In the genomic region with DNA sequence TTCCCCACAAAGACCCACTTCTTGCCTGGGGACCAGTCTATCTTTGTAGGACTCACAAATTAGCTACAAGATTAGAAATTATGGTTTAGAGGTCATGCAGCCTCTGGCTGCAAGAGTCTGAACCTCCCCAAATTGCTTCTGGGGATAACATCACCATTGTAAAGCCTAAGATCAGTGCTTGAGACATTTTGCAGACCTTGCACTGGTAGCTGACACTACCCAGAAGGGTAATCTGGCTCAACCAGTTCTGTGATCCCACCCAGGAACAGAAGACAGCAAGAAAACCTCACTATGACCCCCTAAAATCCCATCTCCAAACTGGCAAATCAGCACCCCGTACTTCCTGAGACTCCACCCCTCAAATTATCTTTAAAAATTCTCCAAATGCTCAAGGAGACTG, we compare ENCODE assay signal across 18 cellular contexts. TPM values are rescaled to one million over a fixed set of nuclear protein-coding genes. Genes with fewer than 3 reads are reported as not detected.
DNase-seq lines count a peak whose midpoint lies in the region; ATAC-seq and TF ChIP-seq lines count a peak whose summit lies in the region.
"Had no signal": no experiment of that assay in that cellular context is flagged by ENCODE, and none has a peak within 500 bp of the region (broad histone marks: within the 10 kb centered on the region; RNA-seq: fewer than 3 reads in every experiment).

No MANE protein-coding gene starts in this region.

- no peaks in the 10 kb centered on the region for H3K9me2 ChIP-seq in GM23338 (ENCODE audit: insufficient read depth)
- no peaks in the 10 kb centered on the region for H3K9me2 ChIP-seq in PC-9 (ENCODE audit: insufficient read depth)

- H4K20me1 ChIP-seq in GM23338 (replicated peaks; ENCODE audit: insufficient read depth), result no peaks in the 10 kb centered on the region
- no peaks in the 10 kb centered on the region for H4K20me1 ChIP-seq in PC-9 (ENCODE audit: insufficient read depth)

- H2AFZ ChIP-seq in GM23338, result peak overlapping the region; percentile 28; the same call in 1 of the 2 replicates
- no peak overlapping the region; the same call in 1 of the 2 replicates for H2AFZ ChIP-seq in PC-9
- H2AFZ ChIP-seq: GM23248 had no signal

- H3K27me3 ChIP-seq in GM23338 (ENCODE audit: insufficient read depth) (no peaks in the 10 kb centered on the region), PC-9 (ENCODE audit: insufficient read depth, low read depth) (no peaks in the 10 kb centered on the region)

- H3K4me1 Mint-ChIP-seq in GM23338 (peaks cover 3% of the 10 kb centered on the region; the same call in 1 of the 3 replicates), mesothelial cell of epicardium (peaks cover 42% of the 10 kb centered on the region), type B pancreatic cell (ENCODE audit: unreplicated experiment) (peaks cover 7% of the 10 kb centered on the region)

- H3K4me3 Mint-ChIP-seq in GM23338 (no peak overlapping the region), mesothelial cell of epicardium (no peak overlapping the region), type B pancreatic cell (peak overlapping the region; percentile 59)
- H3K4me3 Mint-ChIP-seq: CD4-positive, alpha-beta memory T cell; H9 had no signal

- no TSS peak for BruUV-seq in PC-9 (replicated peaks; lab: Mats Ljungman, UMichigan)

- no peaks in the 10 kb centered on the region for H3K9me3 ChIP-seq in PC-9 (ENCODE audit: insufficient read depth, low read depth)

- H3F3A ChIP-seq in GM23338 (replicated peaks; ENCODE audit: low read depth) (no peaks in the 10 kb centered on the region), PC-9 (ENCODE audit: insufficient read depth, low read depth) (peaks cover 12% of the 10 kb centered on the region; the same call in 1 of the 2 replicates)

- ATAC-seq in GM23338 (no peak), HG03469 (IDR thresholded peaks at IDR 0.05; ENCODE audit: unreplicated experiment) (no peak), HG02981 (IDR thresholded peaks at IDR 0.05; ENCODE audit: unreplicated experiment) (no peak)
- ATAC-seq: GM12878, HCT116 had no signal

- no peaks in the 10 kb centered on the region for H3K36me3 ChIP-seq in GM23338 (ENCODE audit: insufficient read depth)
- H3K36me3 ChIP-seq in PC-9 (ENCODE audit: low read depth), result no peaks in the 10 kb centered on the region

- H3K4me1 ChIP-seq in GM23338 (ENCODE audit: insufficient read depth) (no peaks in the 10 kb centered on the region; the same call in 1 of the 2 replicates), PC-9 (replicated peaks; ENCODE audit: insufficient read depth) (peaks cover 54% of the 10 kb centered on the region)

- H3K27me3 Mint-ChIP-seq in GM23338 (ENCODE audit: insufficient read depth, low read depth, poor library complexity) (no peaks in the 10 kb centered on the region), mesothelial cell of epicardium (ENCODE audit: low read depth) (peaks cover 1% of the 10 kb centered on the region), type B pancreatic cell (no peaks in the 10 kb centered on the region)

- H3K4me2 ChIP-seq in GM23338 (no peak overlapping the region), PC-9 (peak overlapping the region; percentile 46)

- TF ChIP-seq CTCF in GM23338 (conservative IDR thresholded peaks at IDR 0.05; ENCODE audit: low read depth in 2 of 2), result no peak
- no peak for TF ChIP-seq CTCF in PC-9 (conservative IDR thresholded peaks at IDR 0.05)
- TF ChIP-seq CTCF in mesothelial cell of epicardium (IDR thresholded peaks at IDR 0.05; ENCODE audit: unreplicated experiment), result no peak
- no peak for TF ChIP-seq CTCF in type B pancreatic cell (conservative IDR thresholded peaks at IDR 0.05)
- TF ChIP-seq CTCF in RWPE1 (conservative IDR thresholded peaks at IDR 0.05; ENCODE audit: low read depth), result no peak

- H3K27ac ChIP-seq in GM23338 (ENCODE audit: low read depth) (no peak overlapping the region), PC-9 (peak overlapping the region; percentile 46), RWPE1 (no peak overlapping the region)
- H3K27ac ChIP-seq: GM23248 had no signal

- no peaks in the 10 kb centered on the region for H3K9me3 Mint-ChIP-seq in GM23338
- no peaks in the 10 kb centered on the region for H3K9me3 Mint-ChIP-seq in mesothelial cell of epicardium
- H3K9me3 Mint-ChIP-seq in type B pancreatic cell, result no peaks in the 10 kb centered on the region
- H3K9me3 Mint-ChIP-seq: CD4-positive, alpha-beta memory T cell; H9 had no signal

- CTCF ChIA-PET in PC-9 (lab: Charles Lee), result no interaction called here
- CTCF ChIA-PET in RWPE1 (lab: Yijun Ruan, JAX), result no interaction called here

- no peak for DNase-seq in GM23338 (ENCODE audit: low spot score)
- DNase-seq in PC-9, result no peak
- no peak for DNase-seq in mesothelial cell of epicardium (ENCODE audit: low spot score in 2 of 2, unreplicated experiment in 2 of 2)
- DNase-seq in type B pancreatic cell (ENCODE audit: extremely low spot score, unreplicated experiment), result no peak
- no peak for DNase-seq in activated T-cell treated with anti-CD3 and anti-CD28 coated beads, Interleukin-2, amount 50 U/mL, for 48 hours
- no peak for DNase-seq in RWPE1 (ENCODE audit: low spot score)
- DNase-seq: C1 segment of cervical spinal cord; CD4-positive, alpha-beta memory T cell; COR-L47; DMS153; DND-41; GDM1; GM23248; H9 had no signal

- H3K27ac Mint-ChIP-seq in GM23338 (no peak overlapping the region), mesothelial cell of epicardium (peak overlapping the region; percentile 79), type B pancreatic cell (peak overlapping the region; percentile 96)

- no peaks in the 10 kb centered on the region for H3K79me2 ChIP-seq in GM23338 (replicated peaks; ENCODE audit: insufficient read depth)
- no peaks in the 10 kb centered on the region for H3K79me2 ChIP-seq in PC-9 (ENCODE audit: low read depth)

- H3K4me3 ChIP-seq in GM23338, result no peak overlapping the region
- H3K4me3 ChIP-seq in PC-9, result no peak overlapping the region
- H3K4me3 ChIP-seq: GM12878, GM23248 had no signal

- H3K36me3 Mint-ChIP-seq in GM23338 (ENCODE audit: low read depth) (no peaks in the 10 kb centered on the region), mesothelial cell of epicardium (no peaks in the 10 kb centered on the region), type B pancreatic cell (no peaks in the 10 kb centered on the region)
- H3K36me3 Mint-ChIP-seq: CD4-positive, alpha-beta memory T cell had no signal

- POLR2A ChIA-PET in PC-9 (lab: Charles Lee; ENCODE audit: unreplicated experiment), result no interaction called here
- POLR2A ChIA-PET in RWPE1 (lab: Yijun Ruan, JAX; ENCODE audit: low non-redundant PET), result no interaction called here

- intact Hi-C loops in PC-9 (cut with micrococcal nuclease; ENCODE audit: unreplicated experiment), result loop anchor here (2.0 to 5.0 kb wide), 2 partner anchors 57 to 310 kb away; no protein-coding TSS in a partner anchor

TF ChIP-seq in GM23338, 12 proteins besides CTCF, POLR2A, EP300 and RAD21 (continues in another document):
- no peak for TF ChIP-seq EZH2 (IDR thresholded peaks at IDR 0.05; ENCODE audit: low read depth, unreplicated experiment)
- TF ChIP-seq REST (IDR thresholded peaks at IDR 0.05; ENCODE audit: unreplicated experiment), result no peak
- no peak for TF ChIP-seq POLR2AphosphoS5 (IDR thresholded peaks at IDR 0.05; ENCODE audit: low read depth)
- TF ChIP-seq NANOG (IDR thresholded peaks at IDR 0.05; ENCODE audit: borderline replicate concordance), result no peak
- no peak for TF ChIP-seq STAT1 (IDR thresholded peaks at IDR 0.05; ENCODE audit: unreplicated experiment)
- no peak for TF ChIP-seq ZNF331 (CRISPR knock-in tag; IDR thresholded peaks at IDR 0.05; ENCODE audit: low read depth)
- TF ChIP-seq ZNF114 (CRISPR knock-in tag; IDR thresholded peaks at IDR 0.05), result no peak

RNA-seq across cellular contexts. Expression of gene CDK13, which starts 58.2 kb away (rescaled TPM):
- 80.2 and 88.4 TPM in 2 replicates for total RNA-seq in GM23338 (2014; rRNA removed; shearing (Covaris generic))
- polyA plus RNA-seq in GM23338 (2016; fragmentation: Nextera tagmentation; extraction: Ambion mirVana), result 38.1 and 39.4 TPM in 2 replicates
- total RNA-seq in PC-9 (2021) (76.8 and 80.9 TPM in 2 replicates), mesothelial cell of epicardium (75.8 to 82.0 TPM (median 76.0 TPM) in 3 replicates), type B pancreatic cell (ENCODE audit: low replicate concordance) (49.3 and 57.6 TPM in 2 replicates)
